In genomic region chr7:18538554-18539250, GRCh38 we compare ENCODE assay signal across 11 cellular contexts. TPM values are rescaled to one million over a fixed set of nuclear protein-coding genes. Genes with fewer than 3 reads are reported as not detected.
DNase-seq lines count a peak whose midpoint lies in the region; ATAC-seq and TF ChIP-seq lines count a peak whose summit lies in the region.
"Had no signal": no experiment of that assay in that cellular context is flagged by ENCODE, and none has a peak within 500 bp of the region (broad histone marks: within the 10 kb centered on the region; RNA-seq: fewer than 3 reads in every experiment).

No MANE protein-coding gene starts in this region.

- no peak overlapping the region for H3K4me2 ChIP-seq in MM.1S (ENCODE audit: low read depth, low read length)

- TF ChIP-seq CTCF in right lobe of liver (IDR thresholded peaks at IDR 0.05) (no peak), MM.1S (IDR thresholded peaks at IDR 0.05; ENCODE audit: low read length) (no peak)

- H3K9me3 ChIP-seq in right lobe of liver (no peaks in the 10 kb centered on the region), MM.1S (replicated peaks; ENCODE audit: insufficient read depth, low read length) (no peaks in the 10 kb centered on the region)
- H3K9me3 ChIP-seq: stomach had no signal

- DNase-seq in stimulated activated CD4-positive, alpha-beta T cell treated with anti-CD3 and anti-CD28 coated beads, Interleukin-15, amount 100 ng/mL, for 24 hours, result peak; percentile 2
- DNase-seq in stimulated activated CD4-positive, alpha-beta T cell treated with anti-CD3 and anti-CD28 coated beads, Interleukin-2, amount 100 ng/mL, for 48 hours, result no peak
- DNase-seq in right lobe of liver (no peak), 8988T (no peak), MM.1S (no peak)
- DNase-seq in stimulated activated CD4-positive, alpha-beta T cell treated with anti-CD3 and anti-CD28 coated beads, Interleukin-12 subunit alpha, Interleukin-12 subunit beta, amount 100 ng/mL, for 4 hours, result no peak
- DNase-seq: dermis blood vessel endothelial cell, stomach, T-helper 17 cell had no signal

- H3K27ac ChIP-seq in right lobe of liver, result no peak overlapping the region
- H3K27ac ChIP-seq in MM.1S (ENCODE audit: low read length), result no peak overlapping the region
- H3K27ac ChIP-seq: stomach had no signal

- no peaks in the 10 kb centered on the region for H3K36me3 ChIP-seq in right lobe of liver
- H3K36me3 ChIP-seq in MM.1S (replicated peaks; ENCODE audit: insufficient read depth, low read length), result no peaks in the 10 kb centered on the region
- H3K36me3 ChIP-seq: stomach had no signal

- H3K4me1 ChIP-seq in right lobe of liver (no peaks in the 10 kb centered on the region), MM.1S (ENCODE audit: low read length) (peaks cover 7% of the 10 kb centered on the region; the same call in 1 of the 2 replicates)

- H3K27me3 ChIP-seq in right lobe of liver, result no peaks in the 10 kb centered on the region
- H3K27me3 ChIP-seq in MM.1S (replicated peaks; ENCODE audit: insufficient read depth, low read length), result no peaks in the 10 kb centered on the region
- H3K27me3 ChIP-seq: stomach had no signal

- H3K4me3 ChIP-seq in right lobe of liver (no peak overlapping the region), MM.1S (ENCODE audit: low read length) (no peak overlapping the region)
- H3K4me3 ChIP-seq: stomach had no signal

- peaks cover 69% of the 10 kb centered on the region for H3K79me2 ChIP-seq in MM.1S (ENCODE audit: low read length)

- H3F3A ChIP-seq in MM.1S (ENCODE audit: insufficient read depth, low read length), result no peaks in the 10 kb centered on the region

- H2AFZ ChIP-seq in MM.1S (ENCODE audit: low read length), result no peak overlapping the region

- TF ChIP-seq POLR2A in right lobe of liver (IDR thresholded peaks at IDR 0.05), result no peak

- no peaks in the 10 kb centered on the region for H4K20me1 ChIP-seq in MM.1S (ENCODE audit: insufficient read depth, low read length)

- intact Hi-C loops in right lobe of liver (cut with DNase I), result no loop called here

- ATAC-seq in HG02642 (IDR thresholded peaks at IDR 0.05; ENCODE audit: poor library complexity, unreplicated experiment) (peak; percentile 81), HG03469 (IDR thresholded peaks at IDR 0.05; ENCODE audit: unreplicated experiment) (peak; percentile 60), right lobe of liver (no peak)
- ATAC-seq: T-helper 17 cell had no signal

- H3K9me2 ChIP-seq in MM.1S (replicated peaks; ENCODE audit: insufficient read depth, low read length), result no peaks in the 10 kb centered on the region

- no peak overlapping the region for H3K9ac ChIP-seq in MM.1S (ENCODE audit: low read length)

RNA-seq across cellular contexts. Expression of gene HDAC9, which starts 43.2 kb away (rescaled TPM):
- 1 to 10 TPM; 1.0 to 4.1 (median 2.5) TPM for total RNA-seq in right lobe of liver

Comparison
In these comparisons a context has a peak if more than half of its experiments do, and no peak if none do; other contexts are left out.
1. ATAC-seq: peak in HG02642 (single experiment) and HG03469 (single experiment); none in right lobe of liver (0 of 4).